In the genomic region with DNA sequence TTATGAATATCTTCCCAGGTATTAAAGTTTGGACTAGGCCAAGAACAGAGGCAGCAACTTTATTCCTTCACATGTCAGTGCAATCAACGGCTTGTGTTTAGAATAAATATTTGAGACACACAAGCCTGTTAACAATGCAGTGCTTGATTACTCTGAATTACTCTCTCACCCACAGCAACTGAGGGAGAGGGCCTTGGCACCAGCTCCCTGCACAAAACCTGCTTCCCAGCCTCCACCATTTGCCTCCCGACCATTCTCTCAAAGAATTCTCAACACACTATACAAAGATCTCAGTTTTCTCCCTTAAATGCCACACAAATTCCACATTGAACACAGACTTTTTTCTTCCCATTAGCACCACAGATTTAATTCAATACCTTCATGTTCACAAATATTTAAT, we compare ENCODE assay signal across 17 cellular contexts.
DNase-seq lines count a peak whose midpoint lies in the region; ATAC-seq and TF ChIP-seq lines count a peak whose summit lies in the region.
"Had no signal": no experiment of that assay in that cellular context is flagged by ENCODE, and none has a peak within 500 bp of the region (broad histone marks: within the 10 kb centered on the region; RNA-seq: fewer than 3 reads in every experiment).

No MANE protein-coding gene starts in this region.

- H3T11ph ChIP-seq in H9 (ENCODE audit: low read length): no peak overlapping the region

- H3K18ac ChIP-seq in H9 (ENCODE audit: insufficient read length, low read depth, low read length): no peak overlapping the region

- H3K4me1 Mint-ChIP-seq in H9 (peaks cover 52 to 53% of the 10 kb centered on the region in 2 experiments), neural progenitor cell (peaks cover 37% of the 10 kb centered on the region)
- H3K4me1 Mint-ChIP-seq: activated CD4-positive, alpha-beta T cell treated with anti-CD3 and anti-CD28 coated beads for 36 hours had no signal

- no peak overlapping the region for H4K8ac ChIP-seq in H9 (replicated peaks; ENCODE audit: insufficient read length, low read depth, low read length)

- no peak overlapping the region for H3K4ac ChIP-seq in H9 (ENCODE audit: low read depth, low read length)

- H3K9ac ChIP-seq in H9 (ENCODE audit: extremely low read depth, insufficient read length, low read length) (no peak overlapping the region), neural progenitor cell (no peak overlapping the region)
- H3K9ac ChIP-seq: GM23248 had no signal

- H3K36me3 ChIP-seq in WERI-Rb-1 (peaks cover 13% of the 10 kb centered on the region), neural progenitor cell (no peaks in the 10 kb centered on the region), spleen (no peaks in the 10 kb centered on the region)
- H3K36me3 ChIP-seq: adrenal gland had no signal

- H4K5ac ChIP-seq in H9 (ENCODE audit: insufficient read length, low read depth, low read length): no peak overlapping the region

- H3K56ac ChIP-seq in H9 (ENCODE audit: insufficient read length, low read depth, low read length): no peak overlapping the region

- H3K36me3 Mint-ChIP-seq in H9 (ENCODE audit: insufficient read depth in 1 of 3, low read depth in 3 of 3) (peaks cover 0 to 13% (median 13%) of the 10 kb centered on the region in 3 experiments), neural progenitor cell (peaks cover 25% of the 10 kb centered on the region)

- H3K27ac Mint-ChIP-seq in H9: peak overlapping the region; percentile 0 to 56 (median 1); a peak in 5 of 7 replicates
- peak overlapping the region; percentile 11 for H3K27ac Mint-ChIP-seq in neural progenitor cell
- H3K27ac Mint-ChIP-seq: activated CD4-positive, alpha-beta T cell treated with anti-CD3 and anti-CD28 coated beads for 36 hours; activated T-helper 1 cell treated with anti-CD3 and anti-CD28 coated beads, Interleukin-12 subunit alpha, Interleukin-12 subunit beta, Interleukin-2, Interleukin-4 antibody, amounts not matched to agents 30 ng/mL and 10 ng/mL and 1 ng/mL, durations not matched to agents 14 hours and 24 hours and 36 hours had no signal

- no peak overlapping the region for H3K23ac ChIP-seq in H9 (ENCODE audit: insufficient read length, low read depth, low read length)

- TF ChIP-seq POLR2A in spleen (IDR thresholded peaks at IDR 0.05): no peak

- ATAC-seq in foreskin keratinocyte (no peak), GM21367 (IDR thresholded peaks at IDR 0.05; ENCODE audit: unreplicated experiment) (no peak)
- ATAC-seq: activated CD4-positive, alpha-beta T cell treated with anti-CD3 and anti-CD28 coated beads for 36 hours had no signal

- DNase-seq in H9 (no peak), WERI-Rb-1 (no peak), foreskin keratinocyte (no peak), neural progenitor cell (ENCODE audit: low spot score) (no peak), RKO (ENCODE audit: low spot score) (no peak), spleen (no peak), HK-2 (ENCODE audit: unreplicated experiment) (no peak)
- DNase-seq: activated CD4-positive, alpha-beta T cell treated with anti-CD3 and anti-CD28 coated beads for 36 hours; adrenal gland; GM23248; KBM-7; NCI-H146; Right ventricle myocardium superior; T-helper 2 cell had no signal

- H3K4me3 ChIP-seq in WERI-Rb-1 (ENCODE audit: low read depth, low read length): no peak overlapping the region
- H3K4me3 ChIP-seq in neural progenitor cell: peak overlapping the region; percentile 49
- no peak overlapping the region for H3K4me3 ChIP-seq in spleen
- H3K4me3 ChIP-seq: adrenal gland, coronary artery, GM23248 had no signal

- H2BK5ac ChIP-seq in H9 (ENCODE audit: insufficient read length, low read length): no peak overlapping the region

- H3K4me2 ChIP-seq in H9 (ENCODE audit: insufficient read depth, insufficient read length, low read length) (no peak overlapping the region), neural progenitor cell (peak overlapping the region; percentile 84)

- no peak overlapping the region for H2AK5ac ChIP-seq in H9 (ENCODE audit: insufficient read length, low read length)

- H3K4me1 ChIP-seq in H9 (ENCODE audit: insufficient read depth, low read length): peaks cover 14% of the 10 kb centered on the region
- peaks cover 30% of the 10 kb centered on the region for H3K4me1 ChIP-seq in foreskin keratinocyte
- H3K4me1 ChIP-seq in neural progenitor cell: peaks cover 35% of the 10 kb centered on the region
- H3K4me1 ChIP-seq in spleen: peaks cover 0 to 10% (median 3%) of the 10 kb centered on the region in 6 donors
- H3K4me1 ChIP-seq: adrenal gland had no signal

- H3F3A ChIP-seq in neural progenitor cell (ENCODE audit: low read depth): peaks cover 28% of the 10 kb centered on the region

- H3K79me2 ChIP-seq in H9 (ENCODE audit: insufficient read depth, low read length): no peaks in the 10 kb centered on the region
- H3K79me2 ChIP-seq in neural progenitor cell (ENCODE audit: low read depth): no peaks in the 10 kb centered on the region

- peaks cover 7% of the 10 kb centered on the region for H3K79me1 ChIP-seq in H9 (ENCODE audit: insufficient read depth, low read depth, low read length, poor library complexity, severe bottlenecking)

- H3K4me3 Mint-ChIP-seq in H9 (peak overlapping the region in 1 of 2 experiments; percentile 62; a peak in 4 of 5 replicates), neural progenitor cell (peak overlapping the region; percentile 75)
- H3K4me3 Mint-ChIP-seq: activated CD4-positive, alpha-beta T cell treated with anti-CD3 and anti-CD28 coated beads for 36 hours; activated T-helper 1 cell treated with anti-CD3 and anti-CD28 coated beads, Interleukin-12 subunit alpha, Interleukin-12 subunit beta, Interleukin-2, Interleukin-4 antibody, amounts not matched to agents 30 ng/mL and 10 ng/mL and 1 ng/mL, durations not matched to agents 14 hours and 24 hours and 36 hours had no signal

- no peak overlapping the region for H3K27ac ChIP-seq in H9 (ENCODE audit: insufficient read length, low read depth, low read length)
- H3K27ac ChIP-seq in WERI-Rb-1: peak overlapping the region; percentile 71; the same call in 1 of the 2 replicates
- H3K27ac ChIP-seq in foreskin keratinocyte: peak overlapping the region; percentile 97
- no peak overlapping the region for H3K27ac ChIP-seq in neural progenitor cell
- no peak overlapping the region for H3K27ac ChIP-seq in spleen
- H3K27ac ChIP-seq: adrenal gland, coronary artery, GM23248 had no signal

- no peak for TF ChIP-seq CTCF in H9 (conservative IDR thresholded peaks at IDR 0.05)
- no peak for TF ChIP-seq CTCF in WERI-Rb-1 (IDR thresholded peaks at IDR 0.05; ENCODE audit: low read depth, low read length)
- no peak for TF ChIP-seq CTCF in foreskin keratinocyte (conservative IDR thresholded peaks at IDR 0.05)
- TF ChIP-seq CTCF in neural progenitor cell (IDR thresholded peaks at IDR 0.05): no peak
- TF ChIP-seq CTCF in spleen (IDR thresholded peaks at IDR 0.05 in 8 of 11, conservative IDR thresholded peaks at IDR 0.05 in 3 of 11): no peak

- no peak overlapping the region for H3K14ac ChIP-seq in H9 (ENCODE audit: insufficient read depth, low read length)

- intact Hi-C loops in spleen (cut with DNase I; ENCODE audit: low total_unique reads): loop anchor here (10.0 kb wide), 1 partner anchor 52 kb away; no protein-coding TSS in a partner anchor

- no CpG with 5 or more reads among the region's 2 CpGs for WGBS in H9 (ENCODE audit: extremely low coverage, insufficient read length, low lambda C conversion rate)
- WGBS in spleen, 5 donors: 80 to 92% (median 84%) methylated on average over 2 of the region's 2 CpGs

- H4K20me1 ChIP-seq in H9 (ENCODE audit: control insufficient read depth, insufficient read depth, insufficient read length) (no peaks in the 10 kb centered on the region), neural progenitor cell (ENCODE audit: low read depth) (no peaks in the 10 kb centered on the region)

- H3K9me3 ChIP-seq in H9 (ENCODE audit: control insufficient read depth, low read depth, low read length) (no peaks in the 10 kb centered on the region), WERI-Rb-1 (ENCODE audit: severe bottlenecking) (no peaks in the 10 kb centered on the region), neural progenitor cell (ENCODE audit: low read depth) (no peaks in the 10 kb centered on the region), spleen (no peaks in the 10 kb centered on the region)
- H3K9me3 ChIP-seq: adrenal gland had no signal

- no peak overlapping the region for H2AFZ ChIP-seq in H9 (ENCODE audit: low read length)
- no peak overlapping the region for H2AFZ ChIP-seq in neural progenitor cell (replicated peaks)
- H2AFZ ChIP-seq: GM23248 had no signal

- no peak overlapping the region for H4K91ac ChIP-seq in H9 (ENCODE audit: insufficient read length, low read depth, low read length)

- H3K27me3 ChIP-seq in H9 (ENCODE audit: insufficient read depth, low read length) (no peaks in the 10 kb centered on the region), WERI-Rb-1 (ENCODE audit: insufficient read depth, low read depth, severe bottlenecking) (no peaks in the 10 kb centered on the region), foreskin keratinocyte (no peaks in the 10 kb centered on the region), neural progenitor cell (no peaks in the 10 kb centered on the region), spleen (replicated peaks in 1 of 7) (no peaks in the 10 kb centered on the region)
- H3K27me3 ChIP-seq: adrenal gland had no signal

- no peak overlapping the region for H2BK15ac ChIP-seq in H9 (ENCODE audit: low read depth, low read length)

- peaks cover 1 to 3% of the 10 kb centered on the region in 2 experiments; a peak in 2 of 5 replicates for H3K9me3 Mint-ChIP-seq in H9
- peaks cover 15% of the 10 kb centered on the region for H3K9me3 Mint-ChIP-seq in neural progenitor cell
- H3K9me3 Mint-ChIP-seq: activated T-helper 1 cell treated with anti-CD3 and anti-CD28 coated beads, Interleukin-12 subunit alpha, Interleukin-12 subunit beta, Interleukin-2, Interleukin-4 antibody, amounts not matched to agents 30 ng/mL and 10 ng/mL and 1 ng/mL, durations not matched to agents 14 hours and 24 hours and 36 hours had no signal

- peaks cover 4% of the 10 kb centered on the region for H3K23me2 ChIP-seq in H9 (ENCODE audit: insufficient read length, low read depth, low read length, poor library complexity, severe bottlenecking)

- H2BK20ac ChIP-seq in H9 (ENCODE audit: low read depth, low read length, poor library complexity, severe bottlenecking): no peak overlapping the region

- H3K27me3 Mint-ChIP-seq in H9 (ENCODE audit: low read depth) (no peaks in the 10 kb centered on the region), neural progenitor cell (ENCODE audit: insufficient read depth, low read depth) (no peaks in the 10 kb centered on the region)

- H2BK12ac ChIP-seq in H9 (ENCODE audit: insufficient read length, low read depth, low read length): no peak overlapping the region

- no peak overlapping the region for H2BK120ac ChIP-seq in H9 (ENCODE audit: low read depth, low read length, poor library complexity, severe bottlenecking)

Comparison
In these comparisons a context has a peak if more than half of its experiments do, and no peak if none do; other contexts are left out.
1. H3K27ac ChIP-seq: peak in WERI-Rb-1 (single experiment) and foreskin keratinocyte (single experiment); none in H9 (single experiment), neural progenitor cell (single experiment) and spleen (0 of 8).